1 cellular context compared by ENCODE assay signal in genomic region chr4:113539408-113539807, GRCh38.
TF ChIP-seq lines count a peak whose summit lies in the region.

No MANE protein-coding gene starts in this region.

TF ChIP-seq in HCT116, 20 proteins besides CTCF, POLR2A, EP300 and RAD21:
- TF ChIP-seq REST (IDR thresholded peaks at IDR 0.05; ENCODE audit: low read depth) (no peak), EZH2phosphoT487 (IDR thresholded peaks at IDR 0.05; ENCODE audit: borderline replicate concordance) (no peak), SP1 (IDR thresholded peaks at IDR 0.05; ENCODE audit: low read depth) (peak; percentile 39; the same call in 1 of the 2 replicates), SIN3A (IDR thresholded peaks at IDR 0.05; ENCODE audit: low read depth) (no peak), ZBTB33 (IDR thresholded peaks at IDR 0.05; ENCODE audit: extremely low read depth, insufficient replicate concordance, low read length) (no peak), ELF1 (IDR thresholded peaks at IDR 0.05; ENCODE audit: borderline replicate concordance, low read depth) (no peak), CEBPB (IDR thresholded peaks at IDR 0.05; ENCODE audit: low read depth) (0 out of 2 replicates have a peak, but pooled peaks have one; percentile 19), ZFX (IDR thresholded peaks at IDR 0.05) (no peak), ZNF274 (IDR thresholded peaks at IDR 0.05; ENCODE audit: low read depth, low read length) (no peak), TCF7L2 (IDR thresholded peaks at IDR 0.05; ENCODE audit: borderline replicate concordance, extremely low read depth, insufficient read depth, insufficient read length) (no peak), EZH2 (IDR thresholded peaks at IDR 0.05) (no peak), FOSL1 (IDR thresholded peaks at IDR 0.05; ENCODE audit: low read depth) (peak; percentile 55), ATF3 (IDR thresholded peaks at IDR 0.05) (no peak), YY1 (IDR thresholded peaks at IDR 0.05; ENCODE audit: extremely low read depth, insufficient replicate concordance, low read depth, low read length) (no peak), SRF (IDR thresholded peaks at IDR 0.05; ENCODE audit: low read depth) (no peak), EGR1 (IDR thresholded peaks at IDR 0.05; ENCODE audit: low read depth) (no peak), MAX (IDR thresholded peaks at IDR 0.05) (peak; percentile 34; the same call in 1 of the 2 replicates), CBX3 (IDR thresholded peaks at IDR 0.05; ENCODE audit: low read depth) (peak; percentile 59; the same call in 1 of the 2 replicates), POLR2AphosphoS5 (IDR thresholded peaks at IDR 0.05; ENCODE audit: low read depth, low read length) (0 out of 2 replicates have a peak, but pooled peaks have one; percentile 13), JUND (IDR thresholded peaks at IDR 0.05) (peak; percentile 62)
TF ChIP-seq in HCT116: peak in this region for 7.
